ENCODE assay signal across 25 cellular contexts in genomic region chr9:92603100-92603499, GRCh38.
"Had no signal": no experiment of that assay in that cellular context is flagged by ENCODE, and none has a peak within 500 bp of the region (broad histone marks: within the 10 kb centered on the region; RNA-seq: fewer than 3 reads in every experiment).

No MANE protein-coding gene starts in this region.

- H3K9me3 ChIP-seq: Peyer's patch had no signal

- DNase-seq: activated B cell treated with CpG ODN at 0.5 μM for 24 hours; activated CD4-positive, alpha-beta T cell treated with anti-CD3 and anti-CD28 coated beads for 1 hour; activated CD4-positive, alpha-beta T cell treated with anti-CD3 and anti-CD28 coated beads, Interleukin-2, amount 10 ng/mL, durations not matched to agents 24 days and 14 days; activated CD4-positive, alpha-beta T cell treated with anti-CD3 and anti-CD28 coated beads, Interleukin-2, amount 50 U/mL, for 48 hours; activated CD8-positive, alpha-beta memory T cell treated with anti-CD3 and anti-CD28 coated beads, Interleukin-2, amount 10 ng/mL, durations not matched to agents 7 days and 5 days; activated gamma-delta T cell; activated naive CD4-positive, alpha-beta T cell treated with anti-CD3 and anti-CD28 coated beads for 36 hours; activated T-cell treated with anti-CD3 and anti-CD28 coated beads, Interleukin-2, amount 50 U/mL, for 4 hours; amygdala; Kasumi-1; NCI-H1105 treated with DMSO at 0.1 percent for 48 hours; NCI-H1436 treated with DMSO at 0.1 percent for 48 hours; NCI-H187; NCI-H2081; NCI-H446; NCI-H524; Peyer's patch; SHP77; T-cell; T-helper 2 cell; T1000 had no signal

- H3K4me3 ChIP-seq: Peyer's patch, SK-N-MC had no signal

- ATAC-seq: activated CD8-positive, alpha-beta memory T cell treated with anti-CD3 and anti-CD28 coated beads, Interleukin-2, amount 10 ng/mL, durations not matched to agents 7 days and 5 days; activated T-cell treated with anti-CD3 and anti-CD28 coated beads, Interleukin-2, amount 50 U/mL, for 4 hours; activated T-helper 17 cell treated with anti-CD3 and anti-CD28 coated beads, Interleukin-2, amount 50 U/mL, for 72 hours; T-cell had no signal

- H3K27me3 ChIP-seq: Peyer's patch had no signal

- FAIRE-seq: astrocyte, TTC549 had no signal

- H3K27ac ChIP-seq: Peyer's patch, SK-N-MC had no signal

- H3K36me3 ChIP-seq: Peyer's patch had no signal
